Comparison of ENCODE assay signal across 9 cellular contexts in genomic region chr3:122697952-122698625, GRCh38. TPM values are rescaled to one million over a fixed set of nuclear protein-coding genes. Genes with fewer than 3 reads are reported as not detected.
A peak's percentile ranks its signal among the peaks of the same experiment; 100 is the strongest.
DNase-seq lines count a peak whose midpoint lies in the region; ATAC-seq and TF ChIP-seq lines count a peak whose summit lies in the region.
"Had no signal": no experiment of that assay in that cellular context is flagged by ENCODE, and none has a peak within 500 bp of the region (broad histone marks: within the 10 kb centered on the region; RNA-seq: fewer than 3 reads in every experiment).

No MANE protein-coding gene starts in this region.

- peaks cover 27% of the 10 kb centered on the region for H3K36me3 Mint-ChIP-seq in chondrocyte (ENCODE audit: low read depth)

- TF ChIP-seq CTCF in chondrocyte (IDR thresholded peaks at IDR 0.05) = no peak

- no peak overlapping the region for H3K27ac Mint-ChIP-seq in chondrocyte (ENCODE audit: unreplicated experiment)

- no peak for DNase-seq in chondrocyte (ENCODE audit: low spot score)
- no peak for DNase-seq in NCI-H345 (lab: John Stamatoyannopoulos, UW)
- DNase-seq in NCI-H2081 (lab: John Stamatoyannopoulos, UW) = no peak
- DNase-seq in activated gamma-delta T cell (lab: John Stamatoyannopoulos, UW) = no peak
- DNase-seq: DND-41 had no signal

- no peaks in the 10 kb centered on the region for H3K27me3 Mint-ChIP-seq in chondrocyte (ENCODE audit: low read depth)

- no peaks in the 10 kb centered on the region for H3K4me1 Mint-ChIP-seq in chondrocyte (ENCODE audit: low read depth)

- no peaks in the 10 kb centered on the region for H3K9me3 Mint-ChIP-seq in chondrocyte (ENCODE audit: low read depth)

- H3K4me3 Mint-ChIP-seq in chondrocyte (ENCODE audit: unreplicated experiment) = no peak overlapping the region

- ATAC-seq in GM18499 (IDR thresholded peaks at IDR 0.05; ENCODE audit: insufficient read depth, unreplicated experiment) = peak; percentile 61
- ATAC-seq in GM21367 (IDR thresholded peaks at IDR 0.05; ENCODE audit: unreplicated experiment) = peak; percentile 53
- ATAC-seq in HG03196 (IDR thresholded peaks at IDR 0.05; ENCODE audit: unreplicated experiment) = peak; percentile 56
- peak; percentile 93 for ATAC-seq in esophagus mucosa

RNA-seq across cellular contexts. Expression of gene PARP14, which starts 17.4 kb away (rescaled TPM):
- 15.9 TPM for total RNA-seq in esophagus mucosa
- total RNA-seq in chondrocyte = 14.1 to 29.0 TPM (median 15.3 TPM) in 3 replicates
